ENCODE assay signal across 8 cellular contexts in the genomic region with DNA sequence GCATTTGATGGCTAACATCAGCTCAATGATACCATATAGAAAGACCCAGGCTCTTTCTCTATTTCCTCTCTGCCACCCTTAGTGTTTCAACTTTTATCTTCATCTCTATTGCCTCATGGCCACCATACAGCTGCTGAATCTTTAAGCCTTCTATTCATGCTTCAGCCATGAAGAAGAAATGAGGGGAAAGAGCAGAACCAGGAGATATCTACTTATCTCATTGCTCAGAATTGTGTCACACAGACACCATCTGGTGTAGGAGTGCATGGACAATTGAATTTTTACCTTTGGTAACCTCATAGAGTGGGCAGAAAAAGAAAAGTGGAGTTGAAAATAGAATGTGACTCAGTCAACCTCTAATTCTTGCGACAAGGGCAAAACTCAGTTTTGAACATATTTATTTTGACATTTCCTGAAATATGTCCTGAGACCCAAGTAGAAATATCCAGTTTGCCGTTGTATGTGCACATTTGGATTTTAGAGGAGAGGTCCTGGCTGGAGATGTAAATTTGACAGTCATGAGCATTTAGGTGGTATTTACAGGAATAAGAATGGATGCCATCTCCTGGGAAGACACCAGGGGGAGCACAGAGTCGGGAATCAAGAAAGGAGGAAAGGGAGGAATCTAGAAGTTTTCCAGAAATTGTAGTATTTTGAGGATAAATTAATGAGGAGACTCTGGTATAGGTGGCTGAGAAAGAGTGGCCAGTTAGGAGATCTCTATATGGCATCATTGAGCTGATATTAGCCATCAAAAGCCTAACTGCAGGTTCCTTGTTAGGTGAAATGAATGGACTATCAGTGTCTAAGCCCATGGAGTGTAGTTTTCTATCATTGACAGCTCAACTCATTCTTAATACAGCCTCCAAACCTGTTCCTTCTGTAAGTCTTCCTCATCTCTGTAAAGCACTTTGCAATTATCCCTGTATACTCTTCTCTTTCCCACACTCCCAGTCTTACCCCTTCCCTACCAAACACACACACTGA. TPM values are rescaled to one million over a fixed set of nuclear protein-coding genes. Genes with fewer than 3 reads are reported as not detected.
DNase-seq lines count a peak whose midpoint lies in the region; ATAC-seq, FAIRE-seq and TF ChIP-seq lines count a peak whose summit lies in the region.

No MANE protein-coding gene starts in this region.

- no peaks in the 10 kb centered on the region for H3K36me3 Mint-ChIP-seq in natural killer cell treated with Interleukin-12 subunit alpha and Interleukin-12 subunit beta and Interleukin-15 and Interleukin-18, amount 100 ng/mL, for 72 hours

- no peak overlapping the region for H3K4me3 ChIP-seq in LNCaP clone FGC (ENCODE audit: low read depth, low read length)

- FAIRE-seq in D721Med (lab: Jason Lieb, UNC): peak; percentile 60

- no peak overlapping the region for H3K27ac Mint-ChIP-seq in natural killer cell treated with Interleukin-12 subunit alpha and Interleukin-12 subunit beta and Interleukin-15 and Interleukin-18, amount 100 ng/mL, for 72 hours

- DNase-seq in D721Med (ENCODE audit: insufficient read length, low spot score) (no peak), LNCaP clone FGC (ENCODE audit: low read depth) (no peak), cerebellum (ENCODE audit: low spot score) (peak; percentile 17), medulla oblongata (ENCODE audit: extremely low spot score) (peak; percentile 54), OCI-M2 (lab: John Stamatoyannopoulos, UW; ENCODE audit: unreplicated experiment) (no peak)
- no peak for DNase-seq in natural killer cell treated with Interleukin-12 subunit alpha and Interleukin-12 subunit beta and Interleukin-15 and Interleukin-18, amount 100 ng/mL, for 72 hours (ENCODE audit: low spot score)

- no peak overlapping the region for H3K4me3 Mint-ChIP-seq in natural killer cell treated with Interleukin-12 subunit alpha and Interleukin-12 subunit beta and Interleukin-15 and Interleukin-18, amount 100 ng/mL, for 72 hours

- H3K9me3 Mint-ChIP-seq in natural killer cell treated with Interleukin-12 subunit alpha and Interleukin-12 subunit beta and Interleukin-15 and Interleukin-18, amount 100 ng/mL, for 72 hours: no peaks in the 10 kb centered on the region

- no peaks in the 10 kb centered on the region for H3K4me1 Mint-ChIP-seq in natural killer cell treated with Interleukin-12 subunit alpha and Interleukin-12 subunit beta and Interleukin-15 and Interleukin-18, amount 100 ng/mL, for 72 hours (ENCODE audit: low read depth in 2 of 2)

- ATAC-seq in HG02870 (IDR thresholded peaks at IDR 0.05; ENCODE audit: unreplicated experiment) (no peak), GM21737 (IDR thresholded peaks at IDR 0.05; ENCODE audit: unreplicated experiment) (no peak)
- no peak for ATAC-seq in natural killer cell treated with Interleukin-12 subunit alpha and Interleukin-12 subunit beta and Interleukin-15 and Interleukin-18, amount 100 ng/mL, for 72 hours

- TF ChIP-seq CTCF in D721Med (IDR thresholded peaks at IDR 0.05; ENCODE audit: insufficient read depth, missing control alignments): peak; percentile 60
- TF ChIP-seq CTCF in LNCaP clone FGC (IDR thresholded peaks at IDR 0.05; ENCODE audit: control insufficient read depth, extremely low read depth, insufficient read depth): peak; percentile 94

- H3K27me3 Mint-ChIP-seq in natural killer cell treated with Interleukin-12 subunit alpha and Interleukin-12 subunit beta and Interleukin-15 and Interleukin-18, amount 100 ng/mL, for 72 hours: peaks cover 0 to 22% of the 10 kb centered on the region in 2 donors

RNA-seq across cellular contexts. Expression of a gene that starts 7.0 kb away (rescaled TPM):
- not detected for total RNA-seq in cerebellum
- total RNA-seq in natural killer cell treated with Interleukin-12 subunit alpha and Interleukin-12 subunit beta and Interleukin-15 and Interleukin-18, amount 100 ng/mL, for 72 hours: under 1 TPM in 1 of 2 donors, not detected in 1; 0.31 TPM

RNA-seq across cellular contexts. Expression of a gene that starts 38.4 kb away (rescaled TPM):
- total RNA-seq in cerebellum: 123 TPM
- 1 to 10 TPM; 4.0 to 8.5 TPM for total RNA-seq in natural killer cell treated with Interleukin-12 subunit alpha and Interleukin-12 subunit beta and Interleukin-15 and Interleukin-18, amount 100 ng/mL, for 72 hours

Comparison
In these comparisons a context has a peak if more than half of its experiments do, and no peak if none do; other contexts are left out.
1. DNase-seq: peak in cerebellum (single experiment) and medulla oblongata (single experiment); none in D721Med (single experiment), LNCaP clone FGC (single experiment), natural killer cell treated with Interleukin-12 subunit alpha and Interleukin-12 subunit beta and Interleukin-15 and Interleukin-18, amount 100 ng/mL, for 72 hours (single experiment) and OCI-M2 (single experiment).
2. RNA of a gene that starts 38.4 kb away (total RNA-seq): 123 TPM in cerebellum (single experiment); 4.0 to 8.5 TPM in natural killer cell treated with Interleukin-12 subunit alpha and Interleukin-12 subunit beta and Interleukin-15 and Interleukin-18, amount 100 ng/mL, for 72 hours; every median in the first group is over 10 times any median in the second.